ENCODE assay signal across 1 cellular context in genomic region chr19:2782936-2783780, GRCh38.
TF ChIP-seq lines count a peak whose summit lies in the region.

Gene SGTA, minus strand, starts transcription at chr19:2783273. Its CDS starts 14,205 bp downstream, at chr19:2769068.

TF ChIP-seq in HCT116, 20 proteins besides CTCF, POLR2A, EP300 and RAD21 (continued from another document):
- TF ChIP-seq SP1 (IDR thresholded peaks at IDR 0.05; ENCODE audit: low read depth) (peak; percentile 61; the same call in 1 of the 2 replicates), ZFX (IDR thresholded peaks at IDR 0.05) (peak; percentile 57; the same call in 1 of the 2 replicates), MAX (IDR thresholded peaks at IDR 0.05) (peak; percentile 100), CBX3 (IDR thresholded peaks at IDR 0.05; ENCODE audit: low read depth) (peak; percentile 95), ELF1 (IDR thresholded peaks at IDR 0.05; ENCODE audit: borderline replicate concordance, low read depth) (no peak; the same call in 1 of the 2 replicates), ZNF274 (IDR thresholded peaks at IDR 0.05; ENCODE audit: low read depth, low read length) (no peak)
